ENCODE assay signal across 8 cellular contexts in the genomic region with DNA sequence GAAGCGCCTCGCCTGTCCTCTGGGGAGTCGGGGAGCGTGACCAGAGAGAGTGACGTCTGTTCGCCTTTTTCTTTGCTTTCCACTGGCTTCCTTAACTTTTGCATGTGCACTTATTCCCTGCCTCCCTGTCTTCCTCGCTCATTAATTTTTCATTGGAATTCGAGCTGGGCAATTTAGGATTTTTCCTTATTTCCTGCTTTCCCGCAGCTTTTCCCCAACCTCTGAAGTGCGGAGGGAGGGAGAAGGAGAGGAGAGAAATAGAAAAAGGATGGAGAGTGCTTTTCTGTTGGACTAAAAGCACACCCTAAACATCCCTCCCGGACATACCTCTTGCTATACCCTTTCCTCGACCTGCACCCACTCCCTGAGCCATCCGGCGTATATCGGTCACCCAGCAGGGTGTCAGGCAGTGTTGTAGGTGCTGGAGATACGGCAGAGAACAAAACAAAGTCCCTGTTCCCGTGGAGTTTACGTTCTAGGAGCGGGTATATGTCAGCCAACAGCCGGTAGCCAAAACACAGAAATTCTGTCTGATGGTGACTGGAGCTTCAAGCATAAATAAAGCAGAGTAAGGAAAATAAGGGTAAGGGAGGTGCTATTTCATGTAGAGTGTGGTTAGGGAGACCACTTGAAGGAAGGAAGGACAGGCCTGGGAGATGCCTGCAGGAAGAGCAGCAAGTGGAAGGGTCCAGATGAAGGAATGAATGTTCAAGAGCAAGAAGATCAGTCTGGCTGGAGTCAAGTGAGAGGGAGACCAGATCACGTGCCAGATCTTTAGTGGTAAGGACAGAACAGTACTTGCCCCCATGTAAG. TPM values are rescaled to one million over a fixed set of nuclear protein-coding genes. Genes with fewer than 3 reads are reported as not detected.
A peak's percentile ranks its signal among the peaks of the same experiment; 100 is the strongest.
DNase-seq lines count a peak whose midpoint lies in the region; ATAC-seq and TF ChIP-seq lines count a peak whose summit lies in the region.

No MANE protein-coding gene starts in this region.

- no peak for TF ChIP-seq EP300 in SK-N-SH (IDR thresholded peaks at IDR 0.05; ENCODE audit: borderline replicate concordance in 1 of 2, low read depth in 1 of 2, low read length in 1 of 2)
- no peak for TF ChIP-seq EP300 in stomach (IDR thresholded peaks at IDR 0.05)

- no peak for TF ChIP-seq RAD21 in SK-N-SH (IDR thresholded peaks at IDR 0.05; ENCODE audit: low read length)

- no peaks in the 10 kb centered on the region for H3K9me3 ChIP-seq in SK-N-SH
- H3K9me3 ChIP-seq in iPS-15b (ENCODE audit: control insufficient read depth, insufficient read depth, low read length) = no peaks in the 10 kb centered on the region
- no peaks in the 10 kb centered on the region for H3K9me3 ChIP-seq in stomach

- peak overlapping the region; percentile 92; the same call in 1 of the 2 replicates for H2AFZ ChIP-seq in SK-N-SH (ENCODE audit: low read depth)

- H3K27ac ChIP-seq in SK-N-SH (ENCODE audit: low read depth in 2 of 2, low read length in 1 of 2) (no peak overlapping the region; a peak in 1 of 4 replicates), stomach (peak overlapping the region; percentile 91 to 99 (median 97))

- TF ChIP-seq CTCF in SK-N-SH (IDR thresholded peaks at IDR 0.05) = no peak
- no peak for TF ChIP-seq CTCF in activated CD8-positive, alpha-beta T cell treated with anti-CD3 and anti-CD28 coated beads for 36 hours (IDR thresholded peaks at IDR 0.05)
- TF ChIP-seq CTCF in stomach (IDR thresholded peaks at IDR 0.05) = no peak

- H3K36me3 Mint-ChIP-seq in activated CD8-positive, alpha-beta T cell treated with anti-CD3 and anti-CD28 coated beads for 36 hours (ENCODE audit: low read depth) = peaks cover 22% of the 10 kb centered on the region

- DNase-seq in SK-N-SH = peak; percentile 31
- DNase-seq in activated CD8-positive, alpha-beta T cell treated with anti-CD3 and anti-CD28 coated beads for 36 hours = no peak
- no peak for DNase-seq in stomach
- no peak for DNase-seq in COLO668 (lab: John Stamatoyannopoulos, UW; ENCODE audit: unreplicated experiment)
- no peak for DNase-seq in NCI-H524 treated with DMSO at 0.1 percent for 48 hours (lab: John Stamatoyannopoulos, UW)
- no peak for DNase-seq in NCI-H226

- peaks cover 4% of the 10 kb centered on the region for H3K27me3 Mint-ChIP-seq in activated CD8-positive, alpha-beta T cell treated with anti-CD3 and anti-CD28 coated beads for 36 hours

- peak overlapping the region; percentile 56 for H3K27ac Mint-ChIP-seq in activated CD8-positive, alpha-beta T cell treated with anti-CD3 and anti-CD28 coated beads for 36 hours

- 65% methylated on average over 21 of the region's 21 CpGs for WGBS in SK-N-SH (ENCODE audit: low lambda C conversion rate)
- WGBS in stomach, 5 donors = 57 to 68% (median 62%) methylated on average over 20 to 21 of the region's 21 CpGs

- CTCF ChIA-PET in SK-N-SH (lab: Yijun Ruan, JAX) = interaction anchor here (0.6 to 1.3 kb wide), 5 partner anchors 28 to 255 kb away, joined by 3 to 4 read pairs (median 3); no protein-coding TSS in a partner anchor
- CTCF ChIA-PET in activated CD8-positive, alpha-beta T cell treated with anti-CD3 and anti-CD28 coated beads for 36 hours (lab: Charles Lee) = interaction anchor here (0.9 to 1.0 kb wide), 2 partner anchors 44 to 145 kb away, joined by 3 read pairs; no protein-coding TSS in a partner anchor

- H3K9me2 ChIP-seq in SK-N-SH = no peaks in the 10 kb centered on the region

- peak overlapping the region; percentile 89 for H3K4me3 Mint-ChIP-seq in activated CD8-positive, alpha-beta T cell treated with anti-CD3 and anti-CD28 coated beads for 36 hours

- peak overlapping the region; percentile 90; the same call in 1 of the 2 replicates for H3K9ac ChIP-seq in SK-N-SH
- H3K9ac ChIP-seq in iPS-15b (ENCODE audit: low read depth, low read length) = peak overlapping the region; percentile 67

- ATAC-seq in SK-N-SH treated with all-trans-retinoic acid at 6 μM for 48 hours = no peak
- no peak for ATAC-seq in activated CD8-positive, alpha-beta T cell treated with anti-CD3 and anti-CD28 coated beads for 36 hours

- peak overlapping the region; percentile 74 for H3K4me2 ChIP-seq in SK-N-SH

- H3K4me1 ChIP-seq in SK-N-SH (ENCODE audit: control insufficient read depth in 1 of 2, insufficient read depth in 2 of 2, low read depth in 1 of 2, low read length in 1 of 2) = peaks cover 7 to 14% of the 10 kb centered on the region in 2 experiments; a peak in 3 of 4 replicates
- peaks cover 5% of the 10 kb centered on the region for H3K4me1 ChIP-seq in iPS-15b (ENCODE audit: control insufficient read depth, insufficient read depth, low read length)
- peaks cover 28 to 42% (median 37%) of the 10 kb centered on the region in 4 donors for H3K4me1 ChIP-seq in stomach

- POLR2A ChIA-PET in SK-N-SH (lab: Yijun Ruan, JAX) = interaction anchor here (0.8 to 1.3 kb wide), 2 partner anchors 44 to 913 kb away, joined by 3 read pairs; a partner anchor contains a TSS
- POLR2A ChIA-PET in activated CD8-positive, alpha-beta T cell treated with anti-CD3 and anti-CD28 coated beads for 36 hours (lab: Charles Lee) = interaction anchor here (0.6 to 1.4 kb wide), 5 partner anchors 8 to 139 kb away, joined by 3 to 5 read pairs (median 4); no protein-coding TSS in a partner anchor

- H3K36me3 ChIP-seq in SK-N-SH (replicated peaks in 1 of 2; ENCODE audit: control insufficient read depth in 1 of 2, insufficient read depth in 2 of 2, low read length in 1 of 2) = peaks cover 0 to 20% of the 10 kb centered on the region in 2 experiments
- no peaks in the 10 kb centered on the region for H3K36me3 ChIP-seq in iPS-15b (ENCODE audit: control insufficient read depth, insufficient read depth, low read length)
- H3K36me3 ChIP-seq in stomach = no peaks in the 10 kb centered on the region

- H4K20me1 ChIP-seq in SK-N-SH (ENCODE audit: insufficient read depth) = peaks cover 33% of the 10 kb centered on the region

- TF ChIP-seq POLR2A in stomach (IDR thresholded peaks at IDR 0.05) = no peak

- peaks cover 14% of the 10 kb centered on the region for H3F3A ChIP-seq in SK-N-SH (replicated peaks; ENCODE audit: insufficient read depth)

- no peaks in the 10 kb centered on the region for H3K9me3 Mint-ChIP-seq in activated CD8-positive, alpha-beta T cell treated with anti-CD3 and anti-CD28 coated beads for 36 hours

- H3K4me3 ChIP-seq in SK-N-SH (ENCODE audit: low read depth in 2 of 2, low read length in 1 of 2) (peak overlapping the region; percentile 72 to 86), iPS-15b (ENCODE audit: low read depth, low read length) (peak overlapping the region; percentile 81), stomach (peak overlapping the region; percentile 78 to 92 (median 83))

- H3K27me3 ChIP-seq in SK-N-SH (ENCODE audit: insufficient read depth) (no peaks in the 10 kb centered on the region), iPS-15b (ENCODE audit: control insufficient read depth, insufficient read depth, low read length) (peaks cover 24% of the 10 kb centered on the region), stomach (no peaks in the 10 kb centered on the region)

- intact Hi-C loops in activated CD8-positive, alpha-beta T cell treated with anti-CD3 and anti-CD28 coated beads for 36 hours (cut with micrococcal nuclease) = loop anchor here (5.0 kb wide), 1 partner anchor 142 kb away; a partner anchor contains a TSS
- intact Hi-C loops in stomach (cut with DNase I; ENCODE audit: low total_unique reads) = no loop called here

- H3K79me2 ChIP-seq in SK-N-SH (ENCODE audit: insufficient read depth) = peaks cover 48% of the 10 kb centered on the region

- peaks cover 32% of the 10 kb centered on the region for H3K4me1 Mint-ChIP-seq in activated CD8-positive, alpha-beta T cell treated with anti-CD3 and anti-CD28 coated beads for 36 hours (ENCODE audit: low read depth)

TF ChIP-seq in SK-N-SH, 30 proteins besides CTCF, POLR2A, EP300 and RAD21 (continues in another document):
- TF ChIP-seq FOXM1 (IDR thresholded peaks at IDR 0.05; ENCODE audit: low read depth) (no peak), EZH2phosphoT487 (IDR thresholded peaks at IDR 0.05; ENCODE audit: borderline replicate concordance, low read depth) (no peak), FOXJ3 (CRISPR knock-in tag; IDR thresholded peaks at IDR 0.05) (no peak), JUND (IDR thresholded peaks at IDR 0.05) (no peak), MXI1 (IDR thresholded peaks at IDR 0.05; ENCODE audit: low read depth, low read length) (no peak), SMC3 (IDR thresholded peaks at IDR 0.05; ENCODE audit: low read depth, low read length) (no peak), RFX5 (IDR thresholded peaks at IDR 0.05; ENCODE audit: low read length) (no peak), FOSL2 (IDR thresholded peaks at IDR 0.05; ENCODE audit: borderline replicate concordance, low read depth) (no peak)

TF ChIP-seq in SK-N-SH treated with all-trans-retinoic acid at 6 μM for 48 hours, 23 proteins besides CTCF, POLR2A, EP300 and RAD21 (continues in another document):
- TF ChIP-seq ZFP30 (CRISPR knock-in tag; IDR thresholded peaks at IDR 0.05) (no peak), ZC3H10 (CRISPR knock-in tag; IDR thresholded peaks at IDR 0.05) (no peak), OSR1 (CRISPR knock-in tag; IDR thresholded peaks at IDR 0.05) (no peak), GLIS3 (CRISPR knock-in tag; IDR thresholded peaks at IDR 0.05) (no peak), ARNTL (CRISPR knock-in tag; IDR thresholded peaks at IDR 0.05; ENCODE audit: borderline replicate concordance, low read depth) (no peak), BACH2 (CRISPR knock-in tag; IDR thresholded peaks at IDR 0.05; ENCODE audit: borderline replicate concordance) (no peak), ZFP3 (CRISPR knock-in tag; IDR thresholded peaks at IDR 0.05) (no peak), RARB (CRISPR knock-in tag; IDR thresholded peaks at IDR 0.05) (no peak)
- TF ChIP-seq, protein P1, sequence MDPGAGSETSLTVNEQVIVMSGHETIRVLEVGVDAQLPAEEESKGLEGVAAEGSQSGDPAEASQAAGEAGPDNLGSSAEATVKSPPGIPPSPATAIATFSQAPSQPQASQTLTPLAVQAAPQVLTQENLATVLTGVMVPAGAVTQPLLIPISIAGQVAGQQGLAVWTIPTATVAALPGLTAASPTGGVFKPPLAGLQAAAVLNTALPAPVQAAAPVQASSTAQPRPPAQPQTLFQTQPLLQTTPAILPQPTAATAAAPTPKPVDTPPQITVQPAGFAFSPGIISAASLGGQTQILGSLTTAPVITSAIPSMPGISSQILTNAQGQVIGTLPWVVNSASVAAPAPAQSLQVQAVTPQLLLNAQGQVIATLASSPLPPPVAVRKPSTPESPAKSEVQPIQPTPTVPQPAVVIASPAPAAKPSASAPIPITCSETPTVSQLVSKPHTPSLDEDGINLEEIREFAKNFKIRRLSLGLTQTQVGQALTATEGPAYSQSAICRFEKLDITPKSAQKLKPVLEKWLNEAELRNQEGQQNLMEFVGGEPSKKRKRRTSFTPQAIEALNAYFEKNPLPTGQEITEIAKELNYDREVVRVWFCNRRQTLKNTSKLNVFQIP (CRISPR knock-in tag; IDR thresholded peaks at IDR 0.05; ENCODE audit: borderline replicate concordance, low read depth) = no peak

RNA-seq across cellular contexts. Expression of a gene that starts 0.6 kb away (rescaled TPM):
- polyA plus RNA-seq in SK-N-SH (2012; rRNA removed) (24.6 and 38.0 TPM in 2 replicates), stomach (10 to 100 TPM; 21.8 to 30.4 (median 25.3) TPM)
- polyA plus RNA-seq in SK-N-SH (2012; cell fraction: cytosol; rRNA removed) = 32.0 and 33.7 TPM in 2 replicates
- 22.3 and 52.5 TPM in 2 replicates for polyA plus RNA-seq in SK-N-SH (2012; cell fraction: nucleus; rRNA removed)
- total RNA-seq in activated CD8-positive, alpha-beta T cell treated with anti-CD3 and anti-CD28 coated beads for 36 hours = 10 to 100 TPM; 56.8 to 59.2 TPM
- 100 to 1,000 TPM in 1 of 5 donors, 10 to 100 TPM in 4; 24.3 to 110 (median 75.1) TPM for total RNA-seq in stomach

Comparison
In these comparisons a context has a peak if more than half of its experiments do, and no peak if none do; other contexts are left out.
1. H3K27ac ChIP-seq: peak in stomach (5 of 5); none in SK-N-SH (0 of 2).
2. Peak in every context shown above with its lines, with median percentiles within 50 percentile points of each other: H3K4me3 ChIP-seq.